28 cellular contexts compared by ENCODE assay signal in the genomic region with DNA sequence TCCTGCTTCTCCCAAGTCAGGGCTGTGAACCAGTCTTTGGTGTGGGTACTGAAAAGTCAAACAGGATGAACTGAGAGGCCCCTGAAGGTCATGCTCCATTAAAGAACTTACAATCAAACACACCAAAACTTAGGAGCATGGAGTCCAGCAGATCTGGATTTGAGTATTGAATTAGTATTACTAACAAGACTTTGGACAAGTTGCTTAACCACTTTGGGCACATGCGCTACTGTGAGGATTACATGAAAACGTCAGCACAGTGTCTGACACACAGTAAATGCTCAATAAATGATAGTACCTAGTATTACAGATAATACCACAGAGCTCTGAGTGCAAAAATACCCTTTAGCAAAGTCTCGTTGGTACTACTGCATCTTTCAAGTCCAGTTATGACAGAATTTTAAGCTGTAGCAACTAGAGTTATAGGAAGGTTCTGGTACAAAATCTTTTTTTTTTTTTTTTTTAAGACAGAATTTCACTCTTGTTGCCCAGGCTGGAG. TPM values are rescaled to one million over a fixed set of nuclear protein-coding genes. Genes with fewer than 3 reads are reported as not detected.
"Had no signal": no experiment of that assay in that cellular context is flagged by ENCODE, and none has a peak within 500 bp of the region (broad histone marks: within the 10 kb centered on the region; RNA-seq: fewer than 3 reads in every experiment).

No MANE protein-coding gene starts in this region.

- H3K27ac Mint-ChIP-seq: dendritic cell treated with granulocyte-macrophage colony-stimulating factor and Interleukin-4, amounts not matched to agents 40 ng/mL and 50 ng/mL, for 4 days; effector memory CD8-positive, alpha-beta T cell; endodermal cell; mesothelial cell of epicardium had no signal

- H3K4me1 Mint-ChIP-seq: endodermal cell, mesothelial cell of epicardium had no signal

- H3K4me3 ChIP-seq: colonic mucosa, esophagus squamous epithelium, gastrocnemius medialis, heart right ventricle, left ventricle myocardium inferior, lower lobe of right lung, mucosa of descending colon had no signal

- H3K9me3 ChIP-seq: colonic mucosa, esophagus squamous epithelium, gastrocnemius medialis, heart right ventricle, left ventricle myocardium inferior, lower lobe of right lung, mucosa of descending colon had no signal

- H3K4me1 ChIP-seq: colonic mucosa, esophagus squamous epithelium, gastrocnemius medialis, heart right ventricle, left ventricle myocardium inferior, lower lobe of right lung had no signal

- H3K36me3 ChIP-seq: colonic mucosa, gastrocnemius medialis had no signal

- ATAC-seq: effector memory CD8-positive, alpha-beta T cell; esophagus mucosa; gastrocnemius medialis; heart right ventricle; left cardiac atrium; lower lobe of right lung; mucosa of descending colon had no signal

- DNase-seq: colonic mucosa; cortex of kidney; effector CD8-positive, alpha-beta T cell; effector memory CD8-positive, alpha-beta T cell; endodermal cell; erythroblast; esophagus squamous epithelium; foreskin fibroblast; foreskin melanocyte; gastrocnemius medialis; glutamatergic neuron; head of caudate nucleus; heart right ventricle; hippocampal formation; left cardiac atrium; left ventricle myocardium inferior; lower lobe of right lung; mesenchymal stem cell; mucosa of descending colon; naive B cell had no signal

- H3K27ac ChIP-seq: colonic mucosa, epithelial cell of prostate, esophagus squamous epithelium, gastrocnemius medialis, heart right ventricle, left ventricle myocardium inferior, lower lobe of right lung had no signal

- H3K9me3 Mint-ChIP-seq: dendritic cell treated with granulocyte-macrophage colony-stimulating factor and Interleukin-4, amounts not matched to agents 40 ng/mL and 50 ng/mL, for 4 days; effector memory CD8-positive, alpha-beta T cell; endodermal cell; mesothelial cell of epicardium; naive B cell had no signal

- H3K27me3 Mint-ChIP-seq: dendritic cell treated with granulocyte-macrophage colony-stimulating factor and Interleukin-4, amounts not matched to agents 40 ng/mL and 50 ng/mL, for 4 days; effector memory CD8-positive, alpha-beta T cell; naive B cell had no signal

- H3K4me3 Mint-ChIP-seq: dendritic cell treated with granulocyte-macrophage colony-stimulating factor and Interleukin-4, amounts not matched to agents 40 ng/mL and 50 ng/mL, for 4 days; effector memory CD8-positive, alpha-beta T cell; endodermal cell; mesothelial cell of epicardium; naive B cell had no signal

- H3K27me3 ChIP-seq: colonic mucosa, esophagus squamous epithelium, gastrocnemius medialis, heart right ventricle had no signal

RNA-seq across cellular contexts. Expression of gene MIP, which starts 28.5 kb away (rescaled TPM):
- total RNA-seq: colonic mucosa, endodermal cell, esophagus mucosa, gastrocnemius medialis, glomerular endothelial cell, kidney epithelial cell, left ventricle myocardium inferior, lower leg skin, lower lobe of right lung, mesenteric fat pad, mesothelial cell of epicardium, mucosa of descending colon had no signal
